20 cellular contexts compared by ENCODE assay signal in the genomic region with DNA sequence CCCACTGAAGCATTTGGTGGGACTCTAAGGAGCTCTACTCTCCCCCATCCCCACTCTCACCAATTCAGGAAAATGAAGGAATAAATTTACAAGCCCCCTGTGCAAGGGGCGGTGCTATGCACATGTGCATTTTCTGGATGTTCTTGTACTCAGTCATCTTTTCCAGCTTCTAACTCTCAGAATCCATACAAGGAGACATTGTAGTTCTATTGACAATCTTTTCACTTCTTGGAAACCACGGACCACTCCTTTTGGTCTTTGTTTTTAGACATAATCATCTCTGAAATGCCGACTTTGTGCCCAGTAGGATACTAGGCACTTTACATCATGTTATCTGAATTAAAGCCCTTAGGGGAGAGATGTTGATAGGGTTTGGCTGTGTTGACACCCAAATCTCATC.
A peak's percentile ranks its signal among the peaks of the same experiment; 100 is the strongest.
DNase-seq lines count a peak whose midpoint lies in the region; ATAC-seq, FAIRE-seq and TF ChIP-seq lines count a peak whose summit lies in the region.
"Had no signal": no experiment of that assay in that cellular context is flagged by ENCODE, and none has a peak within 500 bp of the region (broad histone marks: within the 10 kb centered on the region; RNA-seq: fewer than 3 reads in every experiment).

No MANE protein-coding gene starts in this region.

- no peak overlapping the region for H3K4me2 ChIP-seq in astrocyte (ENCODE audit: low read length)
- H3K4me2 ChIP-seq in osteoblast (ENCODE audit: insufficient read depth, low read length): no peak overlapping the region

- DNase-seq in NCI-H226: peak; percentile 17
- peak; percentile 50 for DNase-seq in astrocyte (ENCODE audit: low read depth)
- peak; percentile 42 for DNase-seq in osteoblast (ENCODE audit: insufficient read length, low spot score, missing footprints)
- no peak for DNase-seq in aorta
- DNase-seq in HAP-1 (ENCODE audit: low spot score in 2 of 2): no peak
- no peak for DNase-seq in medulla oblongata (ENCODE audit: extremely low spot score)
- DNase-seq: C1 segment of cervical spinal cord; Calu3; CD4-positive, alpha-beta memory T cell; COR-L47; DMS53; DMS79 treated with DMSO at 0.1 percent for 48 hours; GF-D8; GM23248; H7; HFFc6 had no signal

- no peak for TF ChIP-seq CTCF in astrocyte (IDR thresholded peaks at IDR 0.05; ENCODE audit: insufficient read depth, low read depth, low read length)
- no peak for TF ChIP-seq CTCF in osteoblast (IDR thresholded peaks at IDR 0.05; ENCODE audit: extremely low read depth, low read depth, low read length)

- no peak overlapping the region for H3K4me3 Mint-ChIP-seq in astrocyte (ENCODE audit: unreplicated experiment)
- H3K4me3 Mint-ChIP-seq in stimulated activated memory B cell treated with anti-CD40 and anti-IgM and Interleukin-4, amounts not matched to agents 10 μg/mL and 1 μg/mL and 100 μg/mL, for 72 hours: no peak overlapping the region
- H3K4me3 Mint-ChIP-seq: CD4-positive, alpha-beta memory T cell; HFFc6 had no signal

- H3K4me1 Mint-ChIP-seq in astrocyte (ENCODE audit: low read depth, unreplicated experiment): peaks cover 48% of the 10 kb centered on the region
- no peaks in the 10 kb centered on the region for H3K4me1 Mint-ChIP-seq in stimulated activated memory B cell treated with anti-CD40 and anti-IgM and Interleukin-4, amounts not matched to agents 10 μg/mL and 1 μg/mL and 100 μg/mL, for 72 hours
- H3K4me1 Mint-ChIP-seq: CD4-positive, alpha-beta memory T cell had no signal

- in situ Hi-C loops in HAP-1 (cut with MboI; ENCODE audit: low sequenced_read_pairs): no loop called here

- H2AFZ ChIP-seq in astrocyte (ENCODE audit: low read depth, low read length) (no peak overlapping the region), osteoblast (ENCODE audit: low read length) (no peak overlapping the region)
- H2AFZ ChIP-seq: GM23248 had no signal

- peak overlapping the region; percentile 89 for H3K27ac Mint-ChIP-seq in astrocyte (ENCODE audit: unreplicated experiment)
- no peak overlapping the region for H3K27ac Mint-ChIP-seq in stimulated activated memory B cell treated with anti-CD40 and anti-IgM and Interleukin-4, amounts not matched to agents 10 μg/mL and 1 μg/mL and 100 μg/mL, for 72 hours
- H3K27ac Mint-ChIP-seq: CD4-positive, alpha-beta memory T cell; HFFc6 had no signal

- H3K9me3 Mint-ChIP-seq in astrocyte (ENCODE audit: unreplicated experiment): peaks cover 2% of the 10 kb centered on the region
- peaks cover 8% of the 10 kb centered on the region for H3K9me3 Mint-ChIP-seq in stimulated activated memory B cell treated with anti-CD40 and anti-IgM and Interleukin-4, amounts not matched to agents 10 μg/mL and 1 μg/mL and 100 μg/mL, for 72 hours
- H3K9me3 Mint-ChIP-seq: HFFc6 had no signal

- H3K27me3 ChIP-seq in astrocyte (ENCODE audit: insufficient read depth, low read length): no peaks in the 10 kb centered on the region
- H3K27me3 ChIP-seq in osteoblast (ENCODE audit: insufficient read depth, low read length): no peaks in the 10 kb centered on the region
- H3K27me3 ChIP-seq in aorta (ENCODE audit: control insufficient read depth in 1 of 2, insufficient read depth in 2 of 2, low read length in 1 of 2): no peaks in the 10 kb centered on the region
- peaks cover 7% of the 10 kb centered on the region; the same call in 1 of the 2 replicates for H3K27me3 ChIP-seq in HAP-1 (ENCODE audit: low read depth)

- H3K9ac ChIP-seq in astrocyte (ENCODE audit: low read length): no peak overlapping the region
- H3K9ac ChIP-seq: GM23248 had no signal

- H3K27ac ChIP-seq in astrocyte (ENCODE audit: low read depth, low read length): no peak overlapping the region
- H3K27ac ChIP-seq in osteoblast (ENCODE audit: low read depth, low read length): no peak overlapping the region
- no peak overlapping the region for H3K27ac ChIP-seq in aorta (ENCODE audit: low read depth in 1 of 2, low read length in 2 of 2)

- no peaks in the 10 kb centered on the region for H4K20me1 ChIP-seq in astrocyte (ENCODE audit: insufficient read depth, low read length)
- no peaks in the 10 kb centered on the region for H4K20me1 ChIP-seq in osteoblast (ENCODE audit: insufficient read depth, low read length)

- no peaks in the 10 kb centered on the region for H3K27me3 Mint-ChIP-seq in astrocyte (ENCODE audit: low read depth, unreplicated experiment)
- no peaks in the 10 kb centered on the region for H3K27me3 Mint-ChIP-seq in stimulated activated memory B cell treated with anti-CD40 and anti-IgM and Interleukin-4, amounts not matched to agents 10 μg/mL and 1 μg/mL and 100 μg/mL, for 72 hours

- intact Hi-C loops in aorta (cut with DNase I): no loop called here

- no peak for FAIRE-seq in astrocyte (lab: Jason Lieb, UNC)
- FAIRE-seq: GM12891, GM18507, H1 had no signal

- H3K4me1 ChIP-seq in astrocyte (ENCODE audit: insufficient read depth, low read length) (peaks cover 18% of the 10 kb centered on the region), osteoblast (ENCODE audit: insufficient read depth, low read length) (no peaks in the 10 kb centered on the region), aorta (ENCODE audit: control insufficient read depth in 1 of 2, insufficient read depth in 2 of 2, low read length in 2 of 2) (no peaks in the 10 kb centered on the region), HAP-1 (no peaks in the 10 kb centered on the region)

- H3K36me3 ChIP-seq in astrocyte (ENCODE audit: insufficient read depth, low read length) (no peaks in the 10 kb centered on the region), osteoblast (ENCODE audit: insufficient read depth, low read length) (no peaks in the 10 kb centered on the region), aorta (ENCODE audit: control insufficient read depth in 1 of 2, insufficient read depth in 2 of 2, low read length in 1 of 2) (no peaks in the 10 kb centered on the region), HAP-1 (replicated peaks) (no peaks in the 10 kb centered on the region)

- no peaks in the 10 kb centered on the region for H3K79me2 ChIP-seq in astrocyte (ENCODE audit: insufficient read depth, low read length)
- H3K79me2 ChIP-seq in osteoblast (ENCODE audit: insufficient read depth, low read length): no peaks in the 10 kb centered on the region

- H3K9me3 ChIP-seq in astrocyte (ENCODE audit: insufficient read depth, low read depth, low read length) (no peaks in the 10 kb centered on the region), osteoblast (ENCODE audit: low read depth, low read length) (no peaks in the 10 kb centered on the region), aorta (ENCODE audit: control insufficient read depth, low read length) (no peaks in the 10 kb centered on the region), HAP-1 (no peaks in the 10 kb centered on the region)

- no peak overlapping the region for H3K4me3 ChIP-seq in astrocyte (ENCODE audit: insufficient read depth, low read depth, low read length)
- H3K4me3 ChIP-seq in osteoblast (ENCODE audit: insufficient read depth, low read length): no peak overlapping the region
- no peak overlapping the region for H3K4me3 ChIP-seq in aorta (ENCODE audit: low read length in 2 of 2)
- no peak overlapping the region for H3K4me3 ChIP-seq in HAP-1
- H3K4me3 ChIP-seq: GM23248 had no signal

- peak; percentile 33 for ATAC-seq in aorta (ENCODE audit: low FRiP score)
- no peak for ATAC-seq in stimulated activated memory B cell treated with anti-CD40 and anti-IgM and Interleukin-4, amounts not matched to agents 10 μg/mL and 1 μg/mL and 100 μg/mL, for 72 hours

- peaks cover 8% of the 10 kb centered on the region for H3K36me3 Mint-ChIP-seq in astrocyte (ENCODE audit: low read depth, unreplicated experiment)
- no peaks in the 10 kb centered on the region for H3K36me3 Mint-ChIP-seq in stimulated activated memory B cell treated with anti-CD40 and anti-IgM and Interleukin-4, amounts not matched to agents 10 μg/mL and 1 μg/mL and 100 μg/mL, for 72 hours
- H3K36me3 Mint-ChIP-seq: CD4-positive, alpha-beta memory T cell had no signal

- 83 to 88% methylated on average over 3 of the region's 3 CpGs for WGBS in aorta, 2 donors

Comparison
In these comparisons a context has a peak if more than half of its experiments do, and no peak if none do; other contexts are left out.
1. DNase-seq: peak in NCI-H226 (single experiment), astrocyte (single experiment) and osteoblast (single experiment); none in aorta (0 of 2), HAP-1 (0 of 2) and medulla oblongata (single experiment).